Comparison of ENCODE assay signal across 17 cellular contexts in genomic region chr11:44615041-44615513, GRCh38. TPM values are rescaled to one million over a fixed set of nuclear protein-coding genes. Genes with fewer than 3 reads are reported as not detected.
DNase-seq lines count a peak whose midpoint lies in the region; ATAC-seq and TF ChIP-seq lines count a peak whose summit lies in the region.
"Had no signal": no experiment of that assay in that cellular context is flagged by ENCODE, and none has a peak within 500 bp of the region (broad histone marks: within the 10 kb centered on the region; RNA-seq: fewer than 3 reads in every experiment).

No MANE protein-coding gene starts in this region.

- no peak for ATAC-seq in naive thymus-derived CD8-positive, alpha-beta T cell
- ATAC-seq: activated CD4-positive, CD25-positive, alpha-beta regulatory T cell treated with anti-CD3 and anti-CD28 coated beads, Interleukin-2, amount 50 U/mL, for 24 hours; HCT116; K562 had no signal

- H3K4me3 ChIP-seq in BLaER1 treated with 17β-estradiol and CSF1 and Interleukin-3, amounts not matched to agents 10 nM and 100 nM, result no peak overlapping the region
- no peak overlapping the region for H3K4me3 ChIP-seq in breast epithelium
- H3K4me3 ChIP-seq: K562, SK-N-MC had no signal

- H3K4me3 Mint-ChIP-seq in IgD-negative memory B cell, result peak overlapping the region in 2 of 4 donors; percentile 82 to 85
- no peak overlapping the region for H3K4me3 Mint-ChIP-seq in brain
- peak overlapping the region in 1 of 10 donors; percentile 12 for H3K4me3 Mint-ChIP-seq in naive thymus-derived CD8-positive, alpha-beta T cell

- POLR2A ChIA-PET in naive thymus-derived CD8-positive, alpha-beta T cell (lab: Charles Lee), result interaction anchor here (5.8 to 7.1 kb wide), 2 partner anchors 50 to 60 kb away, joined by 32 to 68 read pairs; partner anchors contain the start of gene CD82

- H3K27me3 Mint-ChIP-seq in IgD-negative memory B cell, result no peaks in the 10 kb centered on the region
- peaks cover 4% of the 10 kb centered on the region for H3K27me3 Mint-ChIP-seq in brain
- H3K27me3 Mint-ChIP-seq in naive thymus-derived CD8-positive, alpha-beta T cell, result no peaks in the 10 kb centered on the region

- intact Hi-C loops in breast epithelium (cut with DNase I; ENCODE audit: low total_unique reads), result loop anchor here (2.0 kb wide), 1 partner anchor 54 kb away; no protein-coding TSS in a partner anchor

- no peak for DNase-seq in naive thymus-derived CD8-positive, alpha-beta T cell
- DNase-seq in breast epithelium (ENCODE audit: low spot score in 2 of 2) (no peak), nucleus accumbens (lab: John Stamatoyannopoulos, UW) (no peak), mucosa of gallbladder (ENCODE audit: low spot score) (no peak)
- DNase-seq: AML-193; DND-41; effector CD4-positive, alpha-beta T cell; mesenchymal stem cell; NCI-H1417; NCI-H2227 treated with DMSO at 0.1 percent for 48 hours had no signal

- no peak for TF ChIP-seq POLR2A in breast epithelium (IDR thresholded peaks at IDR 0.05)

- peak overlapping the region; percentile 18 to 95 (median 86); a peak in 21 of 22 replicates for H3K4me2 ChIP-seq in BLaER1 treated with 17β-estradiol and CSF1 and Interleukin-3, amounts not matched to agents 10 nM and 100 nM

- H3K27ac ChIP-seq in BLaER1 treated with 17β-estradiol and CSF1 and Interleukin-3, amounts not matched to agents 10 nM and 100 nM, result 0 out of 22 replicates have a peak overlapping the region, but pooled peaks of 1 of the 11 experiments have one; percentile 12
- H3K27ac ChIP-seq in breast epithelium, result no peak overlapping the region
- H3K27ac ChIP-seq: SK-N-MC had no signal

- H3K36me3 Mint-ChIP-seq in IgD-negative memory B cell, result peaks cover 14% of the 10 kb centered on the region
- no peaks in the 10 kb centered on the region for H3K36me3 Mint-ChIP-seq in brain
- H3K36me3 Mint-ChIP-seq in naive thymus-derived CD8-positive, alpha-beta T cell, result peaks cover 0 to 5% (median 0%) of the 10 kb centered on the region in 3 donors

- H3K36me3 ChIP-seq in BLaER1 treated with 17β-estradiol and CSF1 and Interleukin-3, amounts not matched to agents 10 nM and 100 nM, result peaks cover 0 to 13% (median 0%) of the 10 kb centered on the region in 11 experiments; a peak in 5 of 22 replicates
- H3K36me3 ChIP-seq in breast epithelium, result peaks cover 5% of the 10 kb centered on the region

- H3K4me1 Mint-ChIP-seq in IgD-negative memory B cell, result peaks cover 36 to 55% (median 53%) of the 10 kb centered on the region in 3 donors
- peaks cover 22% of the 10 kb centered on the region for H3K4me1 Mint-ChIP-seq in brain
- H3K4me1 Mint-ChIP-seq in naive thymus-derived CD8-positive, alpha-beta T cell, result peaks cover 24 to 59% (median 51%) of the 10 kb centered on the region in 4 donors

- TF ChIP-seq CTCF in brain (conservative IDR thresholded peaks at IDR 0.05) (no peak), breast epithelium (IDR thresholded peaks at IDR 0.05) (no peak)

- H3K27me3 ChIP-seq in BLaER1 treated with 17β-estradiol and CSF1 and Interleukin-3, amounts not matched to agents 10 nM and 100 nM, result no peaks in the 10 kb centered on the region
- no peaks in the 10 kb centered on the region for H3K27me3 ChIP-seq in breast epithelium

- H3K4me1 ChIP-seq in BLaER1 treated with 17β-estradiol and CSF1 and Interleukin-3, amounts not matched to agents 10 nM and 100 nM, result peaks cover 43 to 74% (median 69%) of the 10 kb centered on the region in 10 experiments
- no peaks in the 10 kb centered on the region for H3K4me1 ChIP-seq in breast epithelium

- 0 out of 22 replicates have a peak overlapping the region, but pooled peaks of 1 of the 11 experiments have one; percentile 16 for H3K9ac ChIP-seq in BLaER1 treated with 17β-estradiol and CSF1 and Interleukin-3, amounts not matched to agents 10 nM and 100 nM

- no peaks in the 10 kb centered on the region for H3K9me3 ChIP-seq in BLaER1 treated with 17β-estradiol and CSF1 and Interleukin-3, amounts not matched to agents 10 nM and 100 nM (replicated peaks in 1 of 11)
- no peaks in the 10 kb centered on the region for H3K9me3 ChIP-seq in breast epithelium

- H3K9me3 Mint-ChIP-seq in IgD-negative memory B cell (no peaks in the 10 kb centered on the region), brain (no peaks in the 10 kb centered on the region)
- H3K9me3 Mint-ChIP-seq in naive thymus-derived CD8-positive, alpha-beta T cell, result no peaks in the 10 kb centered on the region

- H3K27ac Mint-ChIP-seq in IgD-negative memory B cell (peak overlapping the region; percentile 92 to 98 (median 95)), brain (peak overlapping the region in 3 of 5 experiments; percentile 12 to 82 (median 37))
- peak overlapping the region in 7 of 10 donors; percentile 20 to 89 (median 76) for H3K27ac Mint-ChIP-seq in naive thymus-derived CD8-positive, alpha-beta T cell

- peaks cover 0 to 20% (median 0%) of the 10 kb centered on the region in 11 experiments; a peak in 5 of 22 replicates for H4K20me1 ChIP-seq in BLaER1 treated with 17β-estradiol and CSF1 and Interleukin-3, amounts not matched to agents 10 nM and 100 nM

RNA-seq across cellular contexts. Expression of gene CD82, which starts 49.6 kb away (rescaled TPM):
- polyA plus RNA-seq in IgD-negative memory B cell (544 TPM), brain (ENCODE audit: insufficient read depth, low read depth, low replicate concordance) (43.1 TPM)
- total RNA-seq in naive thymus-derived CD8-positive, alpha-beta T cell, result 10 to 100 TPM; 24.1 to 28.7 TPM
- 10 to 100 TPM; 21.1 to 29.9 (median 21.1) TPM for polyA plus RNA-seq in naive thymus-derived CD8-positive, alpha-beta T cell
- total RNA-seq in breast epithelium (10 to 100 TPM; 12.0 to 40.4 (median 38.0) TPM), mucosa of gallbladder (152 TPM)

Comparison
In these comparisons a context has a peak if more than half of its experiments do, and no peak if none do; other contexts are left out.
1. H3K27ac Mint-ChIP-seq: peak in every context shown above with its lines; median percentile 95 in IgD-negative memory B cell; 76 in naive thymus-derived CD8-positive, alpha-beta T cell; 37 in brain.